19 cellular contexts compared by ENCODE assay signal in the genomic region with DNA sequence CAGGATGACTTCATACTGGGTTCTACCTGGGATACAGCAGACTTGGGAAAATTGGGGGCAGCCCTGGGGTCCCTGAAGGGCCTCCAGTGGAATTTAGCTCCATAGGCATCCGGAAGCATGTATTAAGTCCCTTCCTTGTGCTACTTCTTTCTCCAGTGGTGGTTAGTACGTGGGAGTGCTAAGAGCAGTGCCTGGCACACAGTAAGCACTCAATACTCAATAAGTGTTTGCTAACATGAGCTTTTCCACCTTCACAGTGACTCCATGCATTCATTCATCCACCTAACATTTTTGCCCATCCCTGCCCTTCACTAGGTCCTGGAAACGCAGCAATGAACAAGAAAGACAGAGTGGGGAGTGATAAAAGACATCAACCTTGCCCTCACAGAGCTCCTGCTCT.
DNase-seq lines count a peak whose midpoint lies in the region; ATAC-seq, FAIRE-seq and TF ChIP-seq lines count a peak whose summit lies in the region.
"Had no signal": no experiment of that assay in that cellular context is flagged by ENCODE, and none has a peak within 500 bp of the region (broad histone marks: within the 10 kb centered on the region; RNA-seq: fewer than 3 reads in every experiment).

No MANE protein-coding gene starts in this region.

- peaks cover 8% of the 10 kb centered on the region for H3K4me1 ChIP-seq in cardiac muscle cell (ENCODE audit: low read depth)
- peaks cover under 1 to 14% (median 8%) of the 10 kb centered on the region in 9 donors for H3K4me1 ChIP-seq in heart right ventricle
- H3K4me1 ChIP-seq in left lung: peaks cover 0 to 3% of the 10 kb centered on the region in 2 donors
- H3K4me1 ChIP-seq in neural progenitor cell: peaks cover 32% of the 10 kb centered on the region

- no peak overlapping the region for H3K4me3 ChIP-seq in cardiac muscle cell
- H3K4me3 ChIP-seq in heart right ventricle: no peak overlapping the region
- H3K4me3 ChIP-seq in left lung: no peak overlapping the region
- H3K4me3 ChIP-seq in neural progenitor cell: no peak overlapping the region
- H3K4me3 ChIP-seq: BLaER1 had no signal

- peak overlapping the region; percentile 6 for H3K27ac ChIP-seq in cardiac muscle cell
- H3K27ac ChIP-seq in heart right ventricle: no peak overlapping the region
- no peak overlapping the region for H3K27ac ChIP-seq in left lung
- no peak overlapping the region for H3K27ac ChIP-seq in neural progenitor cell
- H3K27ac ChIP-seq: 22Rv1, BLaER1, HL-60 had no signal

- no peak for DNase-seq in cardiac muscle cell (ENCODE audit: low read depth in 1 of 2, low spot score in 1 of 2)
- DNase-seq in heart right ventricle: no peak
- no peak for DNase-seq in left lung
- no peak for DNase-seq in neural progenitor cell (ENCODE audit: low spot score)
- no peak for DNase-seq in HTR-8/SVneo (ENCODE audit: insufficient read length, low spot score)
- no peak for DNase-seq in RPMI8226
- DNase-seq in iPS-NIHi7 (ENCODE audit: extremely low spot score): no peak
- DNase-seq: AML-193; Caco-2; CD8-positive, alpha-beta memory T cell; DND-41; GDM1; GOT3 had no signal

- H3K27me3 ChIP-seq in cardiac muscle cell (no peaks in the 10 kb centered on the region), heart right ventricle (no peaks in the 10 kb centered on the region), left lung (no peaks in the 10 kb centered on the region), neural progenitor cell (no peaks in the 10 kb centered on the region)
- H3K27me3 ChIP-seq: BLaER1 had no signal

- no peak for FAIRE-seq in HTR-8/SVneo (lab: Jason Lieb, UNC)
- FAIRE-seq: GM12892 had no signal

- no peak overlapping the region for H3K4me3 Mint-ChIP-seq in neural progenitor cell
- no peak overlapping the region for H3K4me3 Mint-ChIP-seq in stimulated activated memory B cell treated with anti-CD40 and anti-IgM and Interleukin-4, amounts not matched to agents 10 μg/mL and 1 μg/mL and 100 μg/mL, for 72 hours
- H3K4me3 Mint-ChIP-seq: CD8-positive, alpha-beta memory T cell had no signal

- WGBS in heart right ventricle, 2 donors: 86 to 93% methylated on average over 3 of the region's 3 CpGs

- intact Hi-C loops in heart right ventricle (cut with DNase I) (no loop called here), left lung (cut with DNase I) (no loop called here)

- H4K20me1 ChIP-seq in neural progenitor cell (ENCODE audit: low read depth): no peaks in the 10 kb centered on the region
- H4K20me1 ChIP-seq: BLaER1 had no signal

- H3K36me3 Mint-ChIP-seq in neural progenitor cell: no peaks in the 10 kb centered on the region
- H3K36me3 Mint-ChIP-seq in stimulated activated memory B cell treated with anti-CD40 and anti-IgM and Interleukin-4, amounts not matched to agents 10 μg/mL and 1 μg/mL and 100 μg/mL, for 72 hours: no peaks in the 10 kb centered on the region
- H3K36me3 Mint-ChIP-seq: CD8-positive, alpha-beta memory T cell had no signal

- H3K4me1 Mint-ChIP-seq in neural progenitor cell: peaks cover 66% of the 10 kb centered on the region
- no peaks in the 10 kb centered on the region for H3K4me1 Mint-ChIP-seq in stimulated activated memory B cell treated with anti-CD40 and anti-IgM and Interleukin-4, amounts not matched to agents 10 μg/mL and 1 μg/mL and 100 μg/mL, for 72 hours
- H3K4me1 Mint-ChIP-seq: CD8-positive, alpha-beta memory T cell had no signal

- H3K79me2 ChIP-seq in neural progenitor cell (ENCODE audit: low read depth): no peaks in the 10 kb centered on the region

- TF ChIP-seq CTCF in cardiac muscle cell (IDR thresholded peaks at IDR 0.05; ENCODE audit: low read depth, low read length): no peak
- no peak for TF ChIP-seq CTCF in heart right ventricle (IDR thresholded peaks at IDR 0.05)
- no peak for TF ChIP-seq CTCF in left lung (IDR thresholded peaks at IDR 0.05)
- no peak for TF ChIP-seq CTCF in neural progenitor cell (IDR thresholded peaks at IDR 0.05)

- no peak overlapping the region for H2AFZ ChIP-seq in neural progenitor cell (replicated peaks)

- no peak overlapping the region for H3K9ac ChIP-seq in neural progenitor cell
- H3K9ac ChIP-seq: BLaER1 had no signal

- ATAC-seq in heart right ventricle: no peak
- ATAC-seq in left lung: peak; percentile 90
- ATAC-seq in stimulated activated memory B cell treated with anti-CD40 and anti-IgM and Interleukin-4, amounts not matched to agents 10 μg/mL and 1 μg/mL and 100 μg/mL, for 72 hours: no peak
- ATAC-seq: HCT116 had no signal

- H3K27me3 Mint-ChIP-seq in neural progenitor cell (ENCODE audit: insufficient read depth, low read depth): peaks cover 9% of the 10 kb centered on the region
- H3K27me3 Mint-ChIP-seq in stimulated activated memory B cell treated with anti-CD40 and anti-IgM and Interleukin-4, amounts not matched to agents 10 μg/mL and 1 μg/mL and 100 μg/mL, for 72 hours: peaks cover 22% of the 10 kb centered on the region

- H3K4me2 ChIP-seq in neural progenitor cell: no peak overlapping the region

- peak overlapping the region; percentile 84 for H3K27ac Mint-ChIP-seq in neural progenitor cell
- no peak overlapping the region for H3K27ac Mint-ChIP-seq in stimulated activated memory B cell treated with anti-CD40 and anti-IgM and Interleukin-4, amounts not matched to agents 10 μg/mL and 1 μg/mL and 100 μg/mL, for 72 hours
- H3K27ac Mint-ChIP-seq: CD8-positive, alpha-beta memory T cell had no signal

- H3K9me3 Mint-ChIP-seq in neural progenitor cell: no peaks in the 10 kb centered on the region
- H3K9me3 Mint-ChIP-seq in stimulated activated memory B cell treated with anti-CD40 and anti-IgM and Interleukin-4, amounts not matched to agents 10 μg/mL and 1 μg/mL and 100 μg/mL, for 72 hours: no peaks in the 10 kb centered on the region

- H3K36me3 ChIP-seq in cardiac muscle cell (no peaks in the 10 kb centered on the region), heart right ventricle (no peaks in the 10 kb centered on the region), left lung (no peaks in the 10 kb centered on the region), neural progenitor cell (no peaks in the 10 kb centered on the region)
- H3K36me3 ChIP-seq: BLaER1 had no signal

- peaks cover 31% of the 10 kb centered on the region for H3F3A ChIP-seq in neural progenitor cell (ENCODE audit: low read depth)

- H3K9me3 ChIP-seq in cardiac muscle cell (ENCODE audit: low read depth): no peaks in the 10 kb centered on the region
- peaks cover 0 to 9% (median 0%) of the 10 kb centered on the region in 11 donors for H3K9me3 ChIP-seq in heart right ventricle
- no peaks in the 10 kb centered on the region for H3K9me3 ChIP-seq in left lung
- H3K9me3 ChIP-seq in neural progenitor cell (ENCODE audit: low read depth): no peaks in the 10 kb centered on the region
- H3K9me3 ChIP-seq: BLaER1 had no signal
